In the genomic region with DNA sequence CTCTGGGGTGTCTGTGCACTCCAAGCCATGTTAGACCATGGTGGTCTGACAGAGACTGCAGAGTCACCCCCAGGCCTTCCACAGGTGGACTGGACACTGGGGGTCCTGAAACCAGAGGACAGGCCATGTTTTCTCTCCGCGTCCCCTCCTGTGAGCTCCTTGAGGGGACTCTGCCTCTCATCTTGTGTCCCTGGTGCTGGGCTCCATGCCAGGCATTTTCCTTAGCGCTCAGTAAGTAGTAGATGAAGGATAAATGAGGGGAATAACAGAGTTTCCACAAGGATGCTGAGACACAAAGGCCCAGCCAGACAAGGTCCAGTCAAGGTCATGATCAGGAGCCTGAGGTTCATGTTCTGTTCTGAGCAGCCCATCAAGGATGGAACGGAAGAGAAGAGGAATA, we compare ENCODE assay signal across 6 cellular contexts. TPM values are rescaled to one million over a fixed set of nuclear protein-coding genes. Genes with fewer than 3 reads are reported as not detected.
"Had no signal": no experiment of that assay in that cellular context is flagged by ENCODE, and none has a peak within 500 bp of the region (broad histone marks: within the 10 kb centered on the region; RNA-seq: fewer than 3 reads in every experiment).

No MANE protein-coding gene starts in this region.

- H3K4me3 ChIP-seq: GM23338, K562 had no signal

- H3K27ac Mint-ChIP-seq: GM23338 had no signal

- ATAC-seq: GM23338, K562 had no signal

- H2AFZ ChIP-seq: GM23338 had no signal

- H3K9me3 Mint-ChIP-seq: GM23338 had no signal

- H3K4me3 Mint-ChIP-seq: GM23338, H9 had no signal

- DNase-seq: H9, HCEC 1CT, IMR-90 had no signal

- H3K4me2 ChIP-seq: GM23338 had no signal

RNA-seq across cellular contexts. Expression of gene FAM163A, which starts 57.4 kb away (rescaled TPM):
- total RNA-seq: GM23338, HT-29, IMR-90, K562 had no signal
- polyA plus RNA-seq: GM23338, IMR-90, K562 had no signal
